11 cellular contexts compared by ENCODE assay signal in the genomic region with DNA sequence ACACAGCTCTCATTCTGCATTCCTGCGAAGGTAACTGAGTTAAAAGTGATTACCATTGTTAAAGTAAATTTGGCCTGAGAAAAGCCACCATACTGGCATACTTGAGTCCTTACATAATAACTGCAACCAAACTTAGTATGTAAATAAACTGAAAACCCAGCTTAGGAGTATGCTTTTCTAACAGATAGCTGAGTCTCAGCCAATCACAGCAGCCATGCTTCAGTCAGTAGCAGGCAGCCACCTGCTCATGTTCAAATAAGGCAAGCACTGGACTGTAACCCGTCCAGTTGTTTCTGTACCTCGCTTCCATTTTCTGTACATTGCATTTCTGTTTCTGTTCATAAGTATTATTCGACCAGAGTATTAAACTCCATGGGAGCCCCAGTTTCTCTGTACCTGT.
"Had no signal": no experiment of that assay in that cellular context is flagged by ENCODE, and none has a peak within 500 bp of the region (broad histone marks: within the 10 kb centered on the region; RNA-seq: fewer than 3 reads in every experiment).

No MANE protein-coding gene starts in this region.

- H3K27ac ChIP-seq: adrenal gland had no signal

- H3K4me3 ChIP-seq: adrenal gland had no signal

- H3K4me1 ChIP-seq: adrenal gland had no signal

- H3K27me3 ChIP-seq: adrenal gland had no signal

- H3K36me3 ChIP-seq: adrenal gland had no signal

- H3K9me3 ChIP-seq: adrenal gland had no signal

- DNase-seq: activated naive CD4-positive, alpha-beta T cell treated with anti-CD3 and anti-CD28 coated beads, Interleukin-2, amount 50 U/mL, for 16 hours; activated T-cell treated with anti-CD3 and anti-CD28 coated beads, Interleukin-2, amount 50 U/mL, for 1 hour; adrenal gland; dermis blood vessel endothelial cell; endodermal cell; left cardiac atrium; mesenchymal stem cell; stimulated activated CD4-positive, alpha-beta T cell treated with anti-CD3 and anti-CD28 coated beads, Interleukin-2, amount 100 ng/mL, for 48 hours; stimulated activated CD8-positive, alpha-beta memory T cell treated with anti-CD3 and anti-CD28 coated beads, Interleukin-4, amount 100 ng/mL, for 48 hours; stimulated activated naive CD8-positive, alpha-beta T cell treated with anti-CD3 and anti-CD28 coated beads, Interleukin-15, Interleukin-2, amounts not matched to agents 100 U/mL and 50 U/mL, for 24 hours had no signal

- ATAC-seq: activated CD4-positive, CD25-positive, alpha-beta regulatory T cell treated with anti-CD3 and anti-CD28 coated beads, Interleukin-2, amount 50 U/mL, for 24 hours; left cardiac atrium; stimulated activated naive CD8-positive, alpha-beta T cell treated with anti-CD3 and anti-CD28 coated beads, Interleukin-15, Interleukin-2, amounts not matched to agents 100 U/mL and 50 U/mL, for 24 hours had no signal
